Comparison of ENCODE assay signal across 8 cellular contexts in genomic region chr6:44237021-44237812, GRCh38. TPM values are rescaled to one million over a fixed set of nuclear protein-coding genes. Genes with fewer than 3 reads are reported as not detected.
DNase-seq lines count a peak whose midpoint lies in the region; ATAC-seq and TF ChIP-seq lines count a peak whose summit lies in the region.

No MANE protein-coding gene starts in this region.

- CTCF ChIA-PET in A673 (lab: Charles Lee), result interaction anchor here (0.9 to 1.3 kb wide), 4 partner anchors 11 to 141 kb away, joined by 3 to 11 read pairs (median 4); partner anchors contain the start of gene SLC29A1

- no peaks in the 10 kb centered on the region for H3K27me3 ChIP-seq in A673 (replicated peaks; ENCODE audit: insufficient read depth, low read depth, low read length, poor library complexity)

- ATAC-seq in GM18907 (IDR thresholded peaks at IDR 0.05; ENCODE audit: unreplicated experiment) (peak; percentile 64), HG03175 (IDR thresholded peaks at IDR 0.05; ENCODE audit: unreplicated experiment) (peak; percentile 59)

- peak; percentile 81 for DNase-seq in A673 (ENCODE audit: low spot score)
- peak; percentile 29 to 83 for DNase-seq in NCI-H446 (lab: John Stamatoyannopoulos, UW)
- peak; percentile 71 for DNase-seq in activated CD4-positive, CD25-positive, alpha-beta regulatory T cell treated with anti-CD3 and anti-CD28 coated beads, Interleukin-2, amount 50 U/mL, for 72 hours
- peak; percentile 99 for DNase-seq in coronary artery (ENCODE audit: low spot score)
- peak; percentile 100 for DNase-seq in kidney tubule cell (ENCODE audit: low spot score)
- DNase-seq in stimulated activated CD4-positive, alpha-beta T cell treated with anti-CD3 and anti-CD28 coated beads, Interleukin-15, amount 100 ng/mL, for 48 hours (ENCODE audit: low read depth in 2 of 2), result peak; percentile 63 to 64

- TF ChIP-seq CTCF in A673 (conservative IDR thresholded peaks at IDR 0.05; ENCODE audit: low read depth, low read length), result no peak
- TF ChIP-seq CTCF in coronary artery (IDR thresholded peaks at IDR 0.05), result no peak

- H3K36me3 ChIP-seq in A673 (ENCODE audit: insufficient read depth, low read length, poor library complexity, severe bottlenecking), result peaks cover 6% of the 10 kb centered on the region

- no TSS peak for BruUV-seq in A673 (replicated peaks; lab: Mats Ljungman, UMichigan)

- no peaks in the 10 kb centered on the region for H3K9me3 ChIP-seq in A673 (ENCODE audit: low read depth, low read length, poor library complexity, severe bottlenecking)

- peak overlapping the region; percentile 55 for H3K27ac ChIP-seq in A673 (ENCODE audit: low read depth, low read length, poor library complexity, severe bottlenecking)
- peak overlapping the region; percentile 98 to 99 for H3K27ac ChIP-seq in coronary artery

- H3K4me3 ChIP-seq in A673 (ENCODE audit: low read depth, low read length, poor library complexity, severe bottlenecking) (peak overlapping the region; percentile 62), coronary artery (peak overlapping the region; percentile 76)

- POLR2A ChIA-PET in A673 (lab: Charles Lee; ENCODE audit: low non-redundant PET), result interaction anchor here (0.6 to 0.7 kb wide), 2 partner anchors 624 to 1485 kb away, joined by 7 to 10 read pairs; no protein-coding TSS in a partner anchor

- intact Hi-C loops in A673 (cut with micrococcal nuclease; ENCODE audit: unreplicated experiment), result no loop called here

- peaks cover 10% of the 10 kb centered on the region for H3K4me1 ChIP-seq in A673 (ENCODE audit: insufficient read depth, low read length, poor library complexity, severe bottlenecking)

RNA-seq across cellular contexts. Expression of gene HSP90AB1, which starts 9.7 kb away (rescaled TPM):
- total RNA-seq in A673 (2021), result 1,472 and 1,581 TPM in 2 replicates

RNA-seq across cellular contexts. Expression of gene SLC29A1, which starts 13.8 kb away (rescaled TPM):
- 92.5 and 108 TPM in 2 replicates for total RNA-seq in A673 (2021)

RNA-seq across cellular contexts. Expression of gene SLC35B2, which starts 20.1 kb away (rescaled TPM):
- total RNA-seq in A673 (2021), result 45.8 and 52.0 TPM in 2 replicates

RNA-seq across cellular contexts. Expression of gene MYMX, which starts 20.5 kb away (rescaled TPM):
- 0.81 TPM in 1 of 2 replicates, not detected in the other for total RNA-seq in A673 (2021)

RNA-seq across cellular contexts. Expression of gene NFKBIE, which starts 28.1 kb away (rescaled TPM):
- total RNA-seq in A673 (2021), result 5.2 and 10.5 TPM in 2 replicates

Comparison
In these comparisons a context has a peak if more than half of its experiments do, and no peak if none do; other contexts are left out.
1. Peak in every context shown above with its lines: DNase-seq, ATAC-seq, H3K4me3 ChIP-seq and H3K27ac ChIP-seq.